In the genomic region with DNA sequence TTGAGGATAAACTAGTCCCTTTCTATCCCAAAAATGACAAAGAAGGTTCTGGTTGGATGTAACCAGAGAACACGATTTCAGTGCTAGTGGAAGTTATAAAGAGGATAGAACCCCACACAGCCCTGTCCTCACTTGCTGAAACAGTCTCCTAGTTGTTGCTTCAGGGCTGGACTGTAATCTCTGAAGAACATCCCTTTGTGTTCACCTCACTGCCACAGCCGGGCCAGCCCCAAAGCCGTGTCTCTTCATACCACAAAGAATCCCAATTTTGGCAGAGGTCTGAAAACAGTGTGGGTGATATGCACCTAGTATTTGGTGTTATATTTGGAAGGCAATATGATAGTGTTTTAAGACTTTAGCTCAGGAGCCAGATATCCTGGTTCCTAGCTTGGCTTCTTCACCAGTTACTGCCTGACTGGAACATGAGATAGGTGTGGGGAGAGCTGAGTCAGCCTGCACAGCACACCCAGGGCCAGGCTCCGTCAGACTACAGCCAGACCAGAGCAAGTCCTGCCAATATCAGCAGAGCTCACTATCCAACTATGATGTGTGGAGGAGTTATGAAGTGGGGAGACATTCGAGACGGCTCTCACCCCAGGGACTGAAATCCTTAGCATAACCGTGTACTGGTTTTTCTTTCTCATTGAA, we compare ENCODE assay signal across 1 cellular context.
TF ChIP-seq lines count a peak whose summit lies in the region.

No MANE protein-coding gene starts in this region.

TF ChIP-seq in K562, 482 proteins besides CTCF, POLR2A, EP300 and RAD21 (continued from another document):
- TF ChIP-seq, protein P1, sequence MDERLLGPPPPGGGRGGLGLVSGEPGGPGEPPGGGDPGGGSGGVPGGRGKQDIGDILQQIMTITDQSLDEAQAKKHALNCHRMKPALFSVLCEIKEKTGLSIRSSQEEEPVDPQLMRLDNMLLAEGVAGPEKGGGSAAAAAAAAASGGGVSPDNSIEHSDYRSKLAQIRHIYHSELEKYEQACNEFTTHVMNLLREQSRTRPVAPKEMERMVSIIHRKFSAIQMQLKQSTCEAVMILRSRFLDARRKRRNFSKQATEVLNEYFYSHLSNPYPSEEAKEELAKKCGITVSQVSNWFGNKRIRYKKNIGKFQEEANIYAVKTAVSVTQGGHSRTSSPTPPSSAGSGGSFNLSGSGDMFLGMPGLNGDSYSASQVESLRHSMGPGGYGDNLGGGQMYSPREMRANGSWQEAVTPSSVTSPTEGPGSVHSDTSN (CRISPR knock-in tag; IDR thresholded peaks at IDR 0.05; ENCODE audit: low read depth): no peak
- TF ChIP-seq, protein P1 (tag; conservative IDR thresholded peaks at IDR 0.05; ENCODE audit: low read depth): no peak
- TF ChIP-seq MAFK (IDR thresholded peaks at IDR 0.05; ENCODE audit: low read length) (peak; percentile 60), ZNF212 (CRISPR knock-in tag; IDR thresholded peaks at IDR 0.05) (no peak), ZNF668 (CRISPR knock-in tag; IDR thresholded peaks at IDR 0.05) (no peak), C11orf30 (IDR thresholded peaks at IDR 0.05; ENCODE audit: low read depth) (peak; percentile 83), ARID2 (IDR thresholded peaks at IDR 0.05) (no peak), ZNF766 (CRISPR knock-in tag; conservative IDR thresholded peaks at IDR 0.05) (no peak), ZNF134 (CRISPR knock-in tag; conservative IDR thresholded peaks at IDR 0.05) (no peak), PHF8 (IDR thresholded peaks at IDR 0.05; ENCODE audit: borderline replicate concordance, low read length) (no peak), ZBED1 (IDR thresholded peaks at IDR 0.05) (no peak), HSF4 (CRISPR knock-in tag; IDR thresholded peaks at IDR 0.05; ENCODE audit: borderline replicate concordance) (no peak), CBX5 (IDR thresholded peaks at IDR 0.05; ENCODE audit: borderline replicate concordance, low read depth) (no peak), BCOR (IDR thresholded peaks at IDR 0.05) (no peak), ZNF431 (CRISPR knock-in tag; IDR thresholded peaks at IDR 0.05) (no peak), NCOR1 (IDR thresholded peaks at IDR 0.05) (peak; percentile 6; the same call in 1 of the 2 replicates), ARID1B (IDR thresholded peaks at IDR 0.05) (peak; percentile 76), HIVEP1 (CRISPR knock-in tag; IDR thresholded peaks at IDR 0.05) (no peak), ZNF133 (CRISPR knock-in tag; IDR thresholded peaks at IDR 0.05) (no peak), ZNF316 (IDR thresholded peaks at IDR 0.05) (peak; percentile 85), SMARCC2 (IDR thresholded peaks at IDR 0.05; ENCODE audit: low read depth) (peak; percentile 56; the same call in 1 of the 2 replicates), ZC3H11A (IDR thresholded peaks at IDR 0.05; ENCODE audit: low read depth, low read length) (no peak), KDM5B (IDR thresholded peaks at IDR 0.05; ENCODE audit: insufficient replicate concordance, low read depth, low read length) (no peak), SAFB (IDR thresholded peaks at IDR 0.05; ENCODE audit: borderline replicate concordance, low read depth, low read length) (no peak), MEIS2 (IDR thresholded peaks at IDR 0.05; ENCODE audit: partially characterized antibody) (no peak), ZNF24 (IDR thresholded peaks at IDR 0.05) (no peak), HNRNPH1 (optimal IDR thresholded peaks at IDR 0.05; ENCODE audit: low read depth, low read length) (no peak)
- TF ChIP-seq, protein P2, sequence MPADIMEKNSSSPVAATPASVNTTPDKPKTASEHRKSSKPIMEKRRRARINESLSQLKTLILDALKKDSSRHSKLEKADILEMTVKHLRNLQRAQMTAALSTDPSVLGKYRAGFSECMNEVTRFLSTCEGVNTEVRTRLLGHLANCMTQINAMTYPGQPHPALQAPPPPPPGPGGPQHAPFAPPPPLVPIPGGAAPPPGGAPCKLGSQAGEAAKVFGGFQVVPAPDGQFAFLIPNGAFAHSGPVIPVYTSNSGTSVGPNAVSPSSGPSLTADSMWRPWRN (IDR thresholded peaks at IDR 0.05; ENCODE audit: low read depth): no peak
- TF ChIP-seq, protein P3, sequence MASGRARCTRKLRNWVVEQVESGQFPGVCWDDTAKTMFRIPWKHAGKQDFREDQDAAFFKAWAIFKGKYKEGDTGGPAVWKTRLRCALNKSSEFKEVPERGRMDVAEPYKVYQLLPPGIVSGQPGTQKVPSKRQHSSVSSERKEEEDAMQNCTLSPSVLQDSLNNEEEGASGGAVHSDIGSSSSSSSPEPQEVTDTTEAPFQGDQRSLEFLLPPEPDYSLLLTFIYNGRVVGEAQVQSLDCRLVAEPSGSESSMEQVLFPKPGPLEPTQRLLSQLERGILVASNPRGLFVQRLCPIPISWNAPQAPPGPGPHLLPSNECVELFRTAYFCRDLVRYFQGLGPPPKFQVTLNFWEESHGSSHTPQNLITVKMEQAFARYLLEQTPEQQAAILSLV (tag; IDR thresholded peaks at IDR 0.05): no peak
- TF ChIP-seq, protein P4, sequence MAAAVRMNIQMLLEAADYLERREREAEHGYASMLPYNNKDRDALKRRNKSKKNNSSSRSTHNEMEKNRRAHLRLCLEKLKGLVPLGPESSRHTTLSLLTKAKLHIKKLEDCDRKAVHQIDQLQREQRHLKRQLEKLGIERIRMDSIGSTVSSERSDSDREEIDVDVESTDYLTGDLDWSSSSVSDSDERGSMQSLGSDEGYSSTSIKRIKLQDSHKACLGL (CRISPR knock-in tag; IDR thresholded peaks at IDR 0.05; ENCODE audit: borderline replicate concordance, poor library complexity, severe bottlenecking): no peak
- TF ChIP-seq, protein P5, sequence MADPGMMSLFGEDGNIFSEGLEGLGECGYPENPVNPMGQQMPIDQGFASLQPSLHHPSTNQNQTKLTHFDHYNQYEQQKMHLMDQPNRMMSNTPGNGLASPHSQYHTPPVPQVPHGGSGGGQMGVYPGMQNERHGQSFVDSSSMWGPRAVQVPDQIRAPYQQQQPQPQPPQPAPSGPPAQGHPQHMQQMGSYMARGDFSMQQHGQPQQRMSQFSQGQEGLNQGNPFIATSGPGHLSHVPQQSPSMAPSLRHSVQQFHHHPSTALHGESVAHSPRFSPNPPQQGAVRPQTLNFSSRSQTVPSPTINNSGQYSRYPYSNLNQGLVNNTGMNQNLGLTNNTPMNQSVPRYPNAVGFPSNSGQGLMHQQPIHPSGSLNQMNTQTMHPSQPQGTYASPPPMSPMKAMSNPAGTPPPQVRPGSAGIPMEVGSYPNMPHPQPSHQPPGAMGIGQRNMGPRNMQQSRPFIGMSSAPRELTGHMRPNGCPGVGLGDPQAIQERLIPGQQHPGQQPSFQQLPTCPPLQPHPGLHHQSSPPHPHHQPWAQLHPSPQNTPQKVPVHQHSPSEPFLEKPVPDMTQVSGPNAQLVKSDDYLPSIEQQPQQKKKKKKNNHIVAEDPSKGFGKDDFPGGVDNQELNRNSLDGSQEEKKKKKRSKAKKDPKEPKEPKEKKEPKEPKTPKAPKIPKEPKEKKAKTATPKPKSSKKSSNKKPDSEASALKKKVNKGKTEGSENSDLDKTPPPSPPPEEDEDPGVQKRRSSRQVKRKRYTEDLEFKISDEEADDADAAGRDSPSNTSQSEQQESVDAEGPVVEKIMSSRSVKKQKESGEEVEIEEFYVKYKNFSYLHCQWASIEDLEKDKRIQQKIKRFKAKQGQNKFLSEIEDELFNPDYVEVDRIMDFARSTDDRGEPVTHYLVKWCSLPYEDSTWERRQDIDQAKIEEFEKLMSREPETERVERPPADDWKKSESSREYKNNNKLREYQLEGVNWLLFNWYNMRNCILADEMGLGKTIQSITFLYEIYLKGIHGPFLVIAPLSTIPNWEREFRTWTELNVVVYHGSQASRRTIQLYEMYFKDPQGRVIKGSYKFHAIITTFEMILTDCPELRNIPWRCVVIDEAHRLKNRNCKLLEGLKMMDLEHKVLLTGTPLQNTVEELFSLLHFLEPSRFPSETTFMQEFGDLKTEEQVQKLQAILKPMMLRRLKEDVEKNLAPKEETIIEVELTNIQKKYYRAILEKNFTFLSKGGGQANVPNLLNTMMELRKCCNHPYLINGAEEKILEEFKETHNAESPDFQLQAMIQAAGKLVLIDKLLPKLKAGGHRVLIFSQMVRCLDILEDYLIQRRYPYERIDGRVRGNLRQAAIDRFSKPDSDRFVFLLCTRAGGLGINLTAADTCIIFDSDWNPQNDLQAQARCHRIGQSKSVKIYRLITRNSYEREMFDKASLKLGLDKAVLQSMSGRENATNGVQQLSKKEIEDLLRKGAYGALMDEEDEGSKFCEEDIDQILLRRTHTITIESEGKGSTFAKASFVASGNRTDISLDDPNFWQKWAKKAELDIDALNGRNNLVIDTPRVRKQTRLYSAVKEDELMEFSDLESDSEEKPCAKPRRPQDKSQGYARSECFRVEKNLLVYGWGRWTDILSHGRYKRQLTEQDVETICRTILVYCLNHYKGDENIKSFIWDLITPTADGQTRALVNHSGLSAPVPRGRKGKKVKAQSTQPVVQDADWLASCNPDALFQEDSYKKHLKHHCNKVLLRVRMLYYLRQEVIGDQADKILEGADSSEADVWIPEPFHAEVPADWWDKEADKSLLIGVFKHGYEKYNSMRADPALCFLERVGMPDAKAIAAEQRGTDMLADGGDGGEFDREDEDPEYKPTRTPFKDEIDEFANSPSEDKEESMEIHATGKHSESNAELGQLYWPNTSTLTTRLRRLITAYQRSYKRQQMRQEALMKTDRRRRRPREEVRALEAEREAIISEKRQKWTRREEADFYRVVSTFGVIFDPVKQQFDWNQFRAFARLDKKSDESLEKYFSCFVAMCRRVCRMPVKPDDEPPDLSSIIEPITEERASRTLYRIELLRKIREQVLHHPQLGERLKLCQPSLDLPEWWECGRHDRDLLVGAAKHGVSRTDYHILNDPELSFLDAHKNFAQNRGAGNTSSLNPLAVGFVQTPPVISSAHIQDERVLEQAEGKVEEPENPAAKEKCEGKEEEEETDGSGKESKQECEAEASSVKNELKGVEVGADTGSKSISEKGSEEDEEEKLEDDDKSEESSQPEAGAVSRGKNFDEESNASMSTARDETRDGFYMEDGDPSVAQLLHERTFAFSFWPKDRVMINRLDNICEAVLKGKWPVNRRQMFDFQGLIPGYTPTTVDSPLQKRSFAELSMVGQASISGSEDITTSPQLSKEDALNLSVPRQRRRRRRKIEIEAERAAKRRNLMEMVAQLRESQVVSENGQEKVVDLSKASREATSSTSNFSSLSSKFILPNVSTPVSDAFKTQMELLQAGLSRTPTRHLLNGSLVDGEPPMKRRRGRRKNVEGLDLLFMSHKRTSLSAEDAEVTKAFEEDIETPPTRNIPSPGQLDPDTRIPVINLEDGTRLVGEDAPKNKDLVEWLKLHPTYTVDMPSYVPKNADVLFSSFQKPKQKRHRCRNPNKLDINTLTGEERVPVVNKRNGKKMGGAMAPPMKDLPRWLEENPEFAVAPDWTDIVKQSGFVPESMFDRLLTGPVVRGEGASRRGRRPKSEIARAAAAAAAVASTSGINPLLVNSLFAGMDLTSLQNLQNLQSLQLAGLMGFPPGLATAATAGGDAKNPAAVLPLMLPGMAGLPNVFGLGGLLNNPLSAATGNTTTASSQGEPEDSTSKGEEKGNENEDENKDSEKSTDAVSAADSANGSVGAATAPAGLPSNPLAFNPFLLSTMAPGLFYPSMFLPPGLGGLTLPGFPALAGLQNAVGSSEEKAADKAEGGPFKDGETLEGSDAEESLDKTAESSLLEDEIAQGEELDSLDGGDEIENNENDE (IDR thresholded peaks at IDR 0.05; ENCODE audit: low read depth, low read length): no peak
- TF ChIP-seq, protein P6, sequence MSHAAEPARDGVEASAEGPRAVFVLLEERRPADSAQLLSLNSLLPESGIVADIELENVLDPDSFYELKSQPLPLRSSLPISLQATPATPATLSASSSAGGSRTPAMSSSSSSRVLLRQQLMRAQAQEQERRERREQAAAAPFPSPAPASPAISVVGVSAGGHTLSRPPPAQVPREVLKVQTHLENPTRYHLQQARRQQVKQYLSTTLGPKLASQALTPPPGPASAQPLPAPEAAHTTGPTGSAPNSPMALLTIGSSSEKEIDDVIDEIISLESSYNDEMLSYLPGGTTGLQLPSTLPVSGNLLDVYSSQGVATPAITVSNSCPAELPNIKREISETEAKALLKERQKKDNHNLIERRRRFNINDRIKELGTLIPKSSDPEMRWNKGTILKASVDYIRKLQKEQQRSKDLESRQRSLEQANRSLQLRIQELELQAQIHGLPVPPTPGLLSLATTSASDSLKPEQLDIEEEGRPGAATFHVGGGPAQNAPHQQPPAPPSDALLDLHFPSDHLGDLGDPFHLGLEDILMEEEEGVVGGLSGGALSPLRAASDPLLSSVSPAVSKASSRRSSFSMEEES (CRISPR knock-in tag; IDR thresholded peaks at IDR 0.05): no peak
